Comparison of ENCODE assay signal across 7 cellular contexts in the genomic region with DNA sequence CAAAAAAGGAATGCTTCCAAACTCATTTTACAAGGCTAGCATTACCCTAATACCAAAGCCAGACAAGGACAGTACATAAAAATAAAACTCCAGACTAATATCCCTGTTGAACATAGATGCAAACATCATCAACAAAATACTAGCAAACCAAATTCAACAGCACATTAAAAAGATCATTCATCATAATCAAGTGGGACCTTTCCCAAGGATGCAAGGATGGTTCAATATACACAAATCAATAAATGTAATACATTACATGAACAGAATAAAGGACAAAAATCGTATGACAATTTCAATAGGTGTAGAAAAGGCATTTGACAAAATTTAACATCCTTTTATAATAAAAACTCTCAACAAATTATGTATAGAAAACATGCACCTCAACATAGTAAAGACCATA.
"Had no signal": no experiment of that assay in that cellular context is flagged by ENCODE, and none has a peak within 500 bp of the region (broad histone marks: within the 10 kb centered on the region; RNA-seq: fewer than 3 reads in every experiment).

No MANE protein-coding gene starts in this region.

- ATAC-seq: HepG2 had no signal

- H3K9ac ChIP-seq: KMS-11 had no signal

- DNase-seq: IMR-90, KBM-7, KG1 had no signal

- H3K4me2 ChIP-seq: KMS-11 had no signal

- FAIRE-seq: HepG2, HTR-8/SVneo had no signal

- H3K27ac ChIP-seq: HL-60, KMS-11 had no signal
